Comparison of ENCODE assay signal across 2 cellular contexts in genomic region chr5:99763021-99763814, GRCh38.
TF ChIP-seq lines count a peak whose summit lies in the region.

No MANE protein-coding gene starts in this region.

TF ChIP-seq in HepG2, 621 proteins besides CTCF, POLR2A, EP300 and RAD21:
- no peak for TF ChIP-seq CBX1 (IDR thresholded peaks at IDR 0.05; ENCODE audit: low read depth)

TF ChIP-seq in H1, 55 proteins besides CTCF, POLR2A, EP300 and RAD21:
- TF ChIP-seq SIRT6 (IDR thresholded peaks at IDR 0.05; ENCODE audit: low read length): no peak
- peak; percentile 46; the same call in 1 of the 2 replicates for TF ChIP-seq YY1 (IDR thresholded peaks at IDR 0.05; ENCODE audit: low read depth, low read length)
- TF ChIP-seq CREB1 (IDR thresholded peaks at IDR 0.05): no peak
TF ChIP-seq in H1: peak in this region for 1.
